18 cellular contexts compared by ENCODE assay signal in the genomic region with DNA sequence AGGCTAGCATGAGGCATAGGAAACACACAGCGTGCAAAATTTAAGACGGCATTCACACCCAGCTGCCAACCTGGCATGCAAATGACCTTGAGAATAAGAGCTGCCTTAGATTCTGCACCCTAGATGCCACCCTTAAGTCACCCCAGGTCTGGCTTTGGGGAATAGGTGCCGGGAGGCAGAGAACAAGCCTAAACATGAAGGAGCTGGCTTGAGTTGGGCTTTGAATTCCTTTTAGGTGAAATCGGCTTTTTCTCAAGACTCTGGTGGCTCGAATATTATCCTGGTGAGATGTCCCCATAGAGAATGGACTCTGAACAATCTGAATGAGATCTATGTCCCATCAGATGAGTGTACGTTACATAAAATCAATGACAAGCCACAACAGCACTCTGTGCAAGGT.
DNase-seq lines count a peak whose midpoint lies in the region; ATAC-seq, FAIRE-seq and TF ChIP-seq lines count a peak whose summit lies in the region.
"Had no signal": no experiment of that assay in that cellular context is flagged by ENCODE, and none has a peak within 500 bp of the region (broad histone marks: within the 10 kb centered on the region; RNA-seq: fewer than 3 reads in every experiment).

No MANE protein-coding gene starts in this region.

- H3K9ac ChIP-seq in keratinocyte (ENCODE audit: control insufficient read depth, extremely low read depth, insufficient read depth, low read length) = no peak overlapping the region
- H3K9ac ChIP-seq: GM23248 had no signal

- H3K9me1 ChIP-seq in keratinocyte (ENCODE audit: control insufficient read depth, extremely low read depth, insufficient read depth, low read length) = no peaks in the 10 kb centered on the region

- H3K4me1 Mint-ChIP-seq in activated CD4-positive, alpha-beta T cell treated with anti-CD3 and anti-CD28 coated beads, Interleukin-2, amount 10 ng/mL, durations not matched to agents 24 days and 14 days = peaks cover 5% of the 10 kb centered on the region
- H3K4me1 Mint-ChIP-seq: CD4-positive, alpha-beta memory T cell had no signal

- no peaks in the 10 kb centered on the region for H3K27me3 Mint-ChIP-seq in activated CD4-positive, alpha-beta T cell treated with anti-CD3 and anti-CD28 coated beads, Interleukin-2, amount 10 ng/mL, durations not matched to agents 24 days and 14 days
- H3K27me3 Mint-ChIP-seq: CD4-positive, alpha-beta memory T cell had no signal

- H3K9me3 Mint-ChIP-seq in activated CD4-positive, alpha-beta T cell treated with anti-CD3 and anti-CD28 coated beads, Interleukin-2, amount 10 ng/mL, durations not matched to agents 24 days and 14 days = peaks cover 12% of the 10 kb centered on the region

- no peak overlapping the region for H3K4me3 Mint-ChIP-seq in activated CD4-positive, alpha-beta T cell treated with anti-CD3 and anti-CD28 coated beads, Interleukin-2, amount 10 ng/mL, durations not matched to agents 24 days and 14 days
- H3K4me3 Mint-ChIP-seq: CD4-positive, alpha-beta memory T cell had no signal

- ATAC-seq in RWPE2 (ENCODE audit: low read depth) (peak; percentile 44; the same call in 2 of the 3 replicates), HG02885 (IDR thresholded peaks at IDR 0.05; ENCODE audit: poor library complexity, unreplicated experiment) (no peak)
- ATAC-seq: GM12878 had no signal

- FAIRE-seq in bronchial epithelial cell (lab: Jason Lieb, UNC) = no peak
- FAIRE-seq in keratinocyte (lab: Jason Lieb, UNC) = peak; percentile 49
- FAIRE-seq: GM12878, GM19239, H1 had no signal

- H3K36me3 Mint-ChIP-seq in activated CD4-positive, alpha-beta T cell treated with anti-CD3 and anti-CD28 coated beads, Interleukin-2, amount 10 ng/mL, durations not matched to agents 24 days and 14 days (ENCODE audit: low read depth) = no peaks in the 10 kb centered on the region
- H3K36me3 Mint-ChIP-seq: CD4-positive, alpha-beta memory T cell had no signal

- H3K4me3 ChIP-seq in RWPE2 (ENCODE audit: severe bottlenecking) (no peak overlapping the region), bronchial epithelial cell (ENCODE audit: low read depth, low read length) (no peak overlapping the region), keratinocyte (ENCODE audit: control insufficient read depth in 2 of 3, extremely low read depth in 1 of 3, insufficient read depth in 2 of 3, low read depth in 1 of 3, low read length in 3 of 3) (no peak overlapping the region)
- H3K4me3 ChIP-seq: GM12878, GM23248 had no signal

- dilution Hi-C loops in keratinocyte (cut with MboI; ENCODE audit: extremely low pct_ligation_motif_present, low sequenced_read_pairs) = no loop called here

- H4K20me1 ChIP-seq in keratinocyte (ENCODE audit: control insufficient read depth, extremely low read depth, insufficient read depth, low read length) = no peaks in the 10 kb centered on the region

- H3K27ac ChIP-seq in RWPE2 (ENCODE audit: poor library complexity, severe bottlenecking) = no peak overlapping the region
- no peak overlapping the region for H3K27ac ChIP-seq in keratinocyte (ENCODE audit: control insufficient read depth, insufficient read depth, low read length)
- H3K27ac ChIP-seq: GM23248 had no signal

- DNase-seq in RWPE2 (ENCODE audit: low spot score) = no peak
- DNase-seq in bronchial epithelial cell (ENCODE audit: low read depth) = peak; percentile 63
- DNase-seq in keratinocyte (ENCODE audit: low read depth, low spot score) = no peak
- no peak for DNase-seq in activated CD4-positive, alpha-beta T cell treated with anti-CD3 and anti-CD28 coated beads, Interleukin-2, amount 10 ng/mL, durations not matched to agents 24 days and 14 days
- no peak for DNase-seq in COR-L47 (lab: John Stamatoyannopoulos, UW)
- DNase-seq: CD4-positive, alpha-beta memory T cell; DMS153; DMS79; EL; GDM1; GM23248; H7; HCEC 1CT had no signal

- H3K27ac Mint-ChIP-seq in activated CD4-positive, alpha-beta T cell treated with anti-CD3 and anti-CD28 coated beads, Interleukin-2, amount 10 ng/mL, durations not matched to agents 24 days and 14 days = no peak overlapping the region
- H3K27ac Mint-ChIP-seq: CD4-positive, alpha-beta memory T cell had no signal

- peak overlapping the region; percentile 18 for H3K4me2 ChIP-seq in keratinocyte (ENCODE audit: control insufficient read depth, extremely low read depth, insufficient read depth, low read depth, low read length)

- H3K36me3 ChIP-seq in RWPE2 (ENCODE audit: low read depth) (no peaks in the 10 kb centered on the region), bronchial epithelial cell (ENCODE audit: control insufficient read depth, insufficient read depth, low read length) (no peaks in the 10 kb centered on the region), keratinocyte (ENCODE audit: control insufficient read depth in 2 of 2, extremely low read depth in 1 of 2, insufficient read depth in 2 of 2, low read length in 2 of 2) (no peaks in the 10 kb centered on the region)

- no peak overlapping the region for H2AFZ ChIP-seq in keratinocyte (ENCODE audit: control insufficient read depth, low read length)
- H2AFZ ChIP-seq: GM23248 had no signal

- no peaks in the 10 kb centered on the region for H3K79me2 ChIP-seq in keratinocyte (ENCODE audit: control insufficient read depth, insufficient read depth, low read length)

- H3K27me3 ChIP-seq in RWPE2 (ENCODE audit: insufficient read depth, poor library complexity, severe bottlenecking) (no peaks in the 10 kb centered on the region), bronchial epithelial cell (ENCODE audit: control insufficient read depth, insufficient read depth, low read length) (no peaks in the 10 kb centered on the region), keratinocyte (ENCODE audit: control insufficient read depth, extremely low read depth, insufficient read depth, low read length) (no peaks in the 10 kb centered on the region)

- H3K9me3 ChIP-seq in RWPE2 (ENCODE audit: severe bottlenecking) (no peaks in the 10 kb centered on the region), keratinocyte (ENCODE audit: control insufficient read depth, low read depth, low read length) (no peaks in the 10 kb centered on the region)
- H3K9me3 ChIP-seq: Caco-2 had no signal

- H3K4me1 ChIP-seq in RWPE2 (ENCODE audit: insufficient read depth, poor library complexity, severe bottlenecking) (peaks cover 3% of the 10 kb centered on the region), keratinocyte (ENCODE audit: control insufficient read depth, extremely low read depth, insufficient read depth, low read length) (peaks cover 14% of the 10 kb centered on the region)

- no peak for TF ChIP-seq CTCF in RWPE2 (IDR thresholded peaks at IDR 0.05; ENCODE audit: poor library complexity, severe bottlenecking)
- TF ChIP-seq CTCF in bronchial epithelial cell (IDR thresholded peaks at IDR 0.05; ENCODE audit: insufficient read depth, low read length, severe bottlenecking) = no peak
- no peak for TF ChIP-seq CTCF in keratinocyte (optimal IDR thresholded peaks at IDR 0.05 in 1 of 3, IDR thresholded peaks at IDR 0.05 in 1 of 3, conservative IDR thresholded peaks at IDR 0.05 in 1 of 3; ENCODE audit: extremely low read depth in 1 of 3, insufficient read depth in 2 of 3, low read length in 3 of 3)

- intact Hi-C loops in activated CD4-positive, alpha-beta T cell treated with anti-CD3 and anti-CD28 coated beads, Interleukin-2, amount 10 ng/mL, durations not matched to agents 24 days and 14 days (cut with micrococcal nuclease) = no loop called here
